In the genomic region with DNA sequence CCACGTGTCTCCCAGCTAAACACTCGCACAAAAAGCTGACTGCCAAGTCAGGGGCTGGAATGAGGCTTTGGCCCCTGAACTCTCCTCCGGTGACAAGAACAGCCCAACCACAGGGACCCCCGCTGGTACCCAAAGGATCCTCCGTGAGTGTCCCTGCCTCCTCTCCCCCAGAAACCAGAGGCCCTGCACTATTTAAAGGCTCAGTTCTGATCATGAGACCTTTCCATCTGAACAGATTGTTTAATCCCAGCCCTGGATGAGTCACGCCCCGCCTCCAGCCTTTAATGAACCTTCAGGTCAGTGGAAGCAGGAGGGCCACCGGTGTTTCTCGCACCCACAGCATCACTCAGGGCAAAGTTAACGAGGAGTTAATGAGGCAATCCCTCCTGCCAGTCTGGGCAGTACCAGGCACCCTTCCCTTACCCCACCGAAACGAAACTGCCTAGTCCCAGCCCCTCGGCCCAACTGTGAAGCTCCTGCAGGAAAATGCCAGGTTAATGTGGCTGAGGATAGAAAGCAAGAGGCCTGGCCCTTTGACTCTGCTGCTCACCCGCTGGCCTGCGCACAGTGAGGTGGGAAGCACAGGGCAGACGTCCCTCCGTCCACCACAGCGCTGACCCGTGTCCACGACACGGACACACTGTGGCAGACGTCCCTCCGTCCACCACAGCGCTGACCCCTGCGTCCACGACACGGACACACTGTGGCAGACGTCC, we compare ENCODE assay signal across 13 cellular contexts. TPM values are rescaled to one million over a fixed set of nuclear protein-coding genes. Genes with fewer than 3 reads are reported as not detected.
A peak's percentile ranks its signal among the peaks of the same experiment; 100 is the strongest.
DNase-seq lines count a peak whose midpoint lies in the region; ATAC-seq, FAIRE-seq and TF ChIP-seq lines count a peak whose summit lies in the region.
"Had no signal": no experiment of that assay in that cellular context is flagged by ENCODE, and none has a peak within 500 bp of the region (broad histone marks: within the 10 kb centered on the region; RNA-seq: fewer than 3 reads in every experiment).

No MANE protein-coding gene starts in this region.

- H3K4me3 ChIP-seq in ascending aorta (peak overlapping the region; percentile 51 to 68), gastroesophageal sphincter (peak overlapping the region; percentile 46 to 67), psoas muscle (peak overlapping the region; percentile 45), SJCRH30 (no peak overlapping the region)

- in situ Hi-C loops in Caki2 (cut with HindIII; ENCODE audit: low pct_unique_long_range_greater_than_20kb, low sequenced_read_pairs), result no loop called here

- FAIRE-seq in GM12892 (lab: Jason Lieb, UNC), result no peak
- FAIRE-seq: frontal cortex, GM18507 had no signal

- TF ChIP-seq CTCF in ascending aorta (IDR thresholded peaks at IDR 0.05), result no peak
- TF ChIP-seq CTCF in gastroesophageal sphincter (IDR thresholded peaks at IDR 0.05), result no peak
- no peak for TF ChIP-seq CTCF in psoas muscle (IDR thresholded peaks at IDR 0.05)

- H3K27me3 ChIP-seq in ascending aorta, result no peaks in the 10 kb centered on the region
- H3K27me3 ChIP-seq in gastroesophageal sphincter, result no peaks in the 10 kb centered on the region
- peaks cover 0 to 2% (median 0%) of the 10 kb centered on the region in 3 donors for H3K27me3 ChIP-seq in psoas muscle (ENCODE audit: insufficient read depth in 3 of 3, low read length in 2 of 3)
- no peaks in the 10 kb centered on the region for H3K27me3 ChIP-seq in SJCRH30
- H3K27me3 ChIP-seq: neutrophil had no signal

- peaks cover 12 to 48% of the 10 kb centered on the region in 2 donors for H3K4me1 ChIP-seq in ascending aorta
- peaks cover 0 to 95% (median 33%) of the 10 kb centered on the region in 3 donors for H3K4me1 ChIP-seq in gastroesophageal sphincter
- peaks cover 31% of the 10 kb centered on the region for H3K4me1 ChIP-seq in psoas muscle
- peaks cover 12% of the 10 kb centered on the region; the same call in 1 of the 2 replicates for H3K4me1 ChIP-seq in SJCRH30

- H3K27ac ChIP-seq in ascending aorta (peak overlapping the region; percentile 73 to 81), gastroesophageal sphincter (peak overlapping the region; percentile 47 to 88 (median 86)), psoas muscle (peak overlapping the region; percentile 72), SJCRH30 (no peak overlapping the region)
- H3K27ac ChIP-seq: neutrophil had no signal

- TF ChIP-seq EP300 in gastroesophageal sphincter (IDR thresholded peaks at IDR 0.05), result no peak

- TF ChIP-seq POLR2A in gastroesophageal sphincter (IDR thresholded peaks at IDR 0.05) (peak in 1 of 2 donors; percentile 12), GM12892 (IDR thresholded peaks at IDR 0.05; ENCODE audit: low read depth, low read length) (no peak)

- ATAC-seq in gastroesophageal sphincter, result peak; percentile 63
- peak; percentile 40 to 68 (median 51) for ATAC-seq in psoas muscle

- H3K9me3 ChIP-seq in ascending aorta (no peaks in the 10 kb centered on the region), gastroesophageal sphincter (no peaks in the 10 kb centered on the region), psoas muscle (no peaks in the 10 kb centered on the region), SJCRH30 (replicated peaks) (no peaks in the 10 kb centered on the region)
- H3K9me3 ChIP-seq: neutrophil had no signal

- intact Hi-C loops in ascending aorta (cut with DNase I), result no loop called here
- intact Hi-C loops in psoas muscle (cut with DNase I), result no loop called here

- 0 to 80% methylated on average over 2 to 3 of the region's 28 CpGs for WGBS in gastroesophageal sphincter (ENCODE audit: low coverage in 1 of 2), 2 donors
- 57 to 75% (median 64%) methylated on average over 28 of the region's 28 CpGs for WGBS in psoas muscle, 3 donors

- DNase-seq in Caki2 (ENCODE audit: low read depth), result peak; percentile 19
- peak; percentile 48 to 87 for DNase-seq in ascending aorta (ENCODE audit: low spot score in 2 of 2)
- peak in 1 of 2 donors; percentile 50 for DNase-seq in psoas muscle
- no peak for DNase-seq in GOT3 (lab: John Stamatoyannopoulos, UW)
- DNase-seq in SJCRH30, result no peak
- no peak for DNase-seq in iPS-NIHi11 (ENCODE audit: low spot score)
- no peak for DNase-seq in GM12892 (ENCODE audit: insufficient read length)
- DNase-seq: activated effector memory CD4-positive, alpha-beta T cell treated with Interleukin-2 at 50 U/mL for 16 hours; CD4-positive, CD25-positive, alpha-beta regulatory T cell had no signal

- H3K36me3 ChIP-seq in ascending aorta, result peaks cover 4 to 27% of the 10 kb centered on the region in 2 donors
- peaks cover 0 to 27% of the 10 kb centered on the region in 2 donors for H3K36me3 ChIP-seq in gastroesophageal sphincter
- H3K36me3 ChIP-seq in psoas muscle (ENCODE audit: insufficient read depth in 1 of 2, low read depth in 1 of 2), result no peaks in the 10 kb centered on the region
- no peaks in the 10 kb centered on the region for H3K36me3 ChIP-seq in SJCRH30

RNA-seq across cellular contexts. Expression of a gene that starts 32.4 kb away (rescaled TPM):
- total RNA-seq in Caki2 (2014; rRNA removed; shearing (Covaris generic); ENCODE audit: low replicate concordance), result 12.5 and 19.8 TPM in 2 replicates
- total RNA-seq in ascending aorta, result 12.1 TPM
- total RNA-seq in gastroesophageal sphincter, result 10 to 100 TPM; 13.7 to 20.9 (median 16.0) TPM
- total RNA-seq in psoas muscle, result 10 to 100 TPM in 3 of 4 donors, 1 to 10 TPM in 1; 8.0 to 18.0 (median 12.4) TPM
- 10 to 100 TPM; 14.9 to 27.2 (median 21.6) TPM for polyA plus RNA-seq in psoas muscle
- 15.6 and 17.4 TPM in 2 replicates for total RNA-seq in SJCRH30 (2014; rRNA removed; shearing (Covaris generic))
- polyA plus RNA-seq in GM12892 (2012; ENCODE audit: missing spikeins), result 7.4 TPM

RNA-seq across cellular contexts. Expression of a gene that starts 49.8 kb away (rescaled TPM):
- 61.6 and 65.7 TPM in 2 replicates for total RNA-seq in Caki2 (2014; rRNA removed; shearing (Covaris generic); ENCODE audit: low replicate concordance)
- 67.3 TPM for total RNA-seq in ascending aorta
- 100 to 1,000 TPM in 1 of 4 donors, 10 to 100 TPM in 3; 39.6 to 103 (median 59.1) TPM for total RNA-seq in gastroesophageal sphincter
- 10 to 100 TPM; 72.8 to 79.4 (median 74.1) TPM for total RNA-seq in psoas muscle
- 10 to 100 TPM; 33.4 to 92.5 (median 52.2) TPM for polyA plus RNA-seq in psoas muscle
- 32.8 and 35.2 TPM in 2 replicates for total RNA-seq in SJCRH30 (2014; rRNA removed; shearing (Covaris generic))
- 2.0 TPM for polyA plus RNA-seq in GM12892 (2012; ENCODE audit: missing spikeins)

Comparison
In these comparisons a context has a peak if more than half of its experiments do, and no peak if none do; other contexts are left out.
1. DNase-seq: peak in Caki2 (single experiment) and ascending aorta (2 of 2); none in GOT3 (single experiment), SJCRH30 (0 of 2), iPS-NIHi11 (single experiment) and GM12892 (single experiment).